ENCODE assay signal across 9 cellular contexts in genomic region chr11:44575288-44575672, GRCh38. TPM values are rescaled to one million over a fixed set of nuclear protein-coding genes. Genes with fewer than 3 reads are reported as not detected.
DNase-seq lines count a peak whose midpoint lies in the region; ATAC-seq and TF ChIP-seq lines count a peak whose summit lies in the region.
"Had no signal": no experiment of that assay in that cellular context is flagged by ENCODE, and none has a peak within 500 bp of the region (broad histone marks: within the 10 kb centered on the region; RNA-seq: fewer than 3 reads in every experiment).

No MANE protein-coding gene starts in this region.

- CTCF ChIA-PET in activated naive CD4-positive, alpha-beta T cell treated with anti-CD3 and anti-CD28 coated beads for 36 hours (lab: Charles Lee), result interaction anchor here (1.4 to 2.0 kb wide), 4 partner anchors 11 to 46 kb away, joined by 5 to 8 read pairs (median 7); no protein-coding TSS in a partner anchor

- ATAC-seq in HG02884 (IDR thresholded peaks at IDR 0.05; ENCODE audit: unreplicated experiment) (peak; percentile 35), naive B cell (ENCODE audit: low read depth in 2 of 2) (no peak), Right ventricle myocardium superior (ENCODE audit: poor library complexity) (no peak), HG03175 (IDR thresholded peaks at IDR 0.05; ENCODE audit: unreplicated experiment) (no peak)

- H3K9me3 Mint-ChIP-seq in activated naive CD4-positive, alpha-beta T cell treated with anti-CD3 and anti-CD28 coated beads for 36 hours, result no peaks in the 10 kb centered on the region
- H3K9me3 Mint-ChIP-seq in naive B cell, result no peaks in the 10 kb centered on the region

- H3K9me3 ChIP-seq in SJCRH30 (replicated peaks), result no peaks in the 10 kb centered on the region
- no peaks in the 10 kb centered on the region for H3K9me3 ChIP-seq in vagina

- no peak for TF ChIP-seq POLR2A in vagina (IDR thresholded peaks at IDR 0.05)

- DNase-seq in AG20443 (ENCODE audit: low spot score) (peak; percentile 35), naive B cell (no peak), Right ventricle myocardium superior (no peak), SJCRH30 (no peak), vagina (ENCODE audit: extremely low spot score in 2 of 2) (no peak)
- peak; percentile 72 for DNase-seq in activated naive CD4-positive, alpha-beta T cell treated with anti-CD3 and anti-CD28 coated beads for 36 hours
- DNase-seq: small intestine had no signal

- H3K27me3 ChIP-seq in SJCRH30 (no peaks in the 10 kb centered on the region), vagina (no peaks in the 10 kb centered on the region)

- intact Hi-C loops in activated naive CD4-positive, alpha-beta T cell treated with anti-CD3 and anti-CD28 coated beads for 36 hours (cut with micrococcal nuclease), result loop anchor here (2.0 kb wide), 1 partner anchor 706 kb away; no protein-coding TSS in a partner anchor
- intact Hi-C loops in Right ventricle myocardium superior (cut with DNase I), result no loop called here
- intact Hi-C loops in vagina (cut with DNase I), result no loop called here

- peak overlapping the region; percentile 96 for H3K27ac Mint-ChIP-seq in activated naive CD4-positive, alpha-beta T cell treated with anti-CD3 and anti-CD28 coated beads for 36 hours
- H3K27ac Mint-ChIP-seq in naive B cell, result peak overlapping the region in 3 of 6 donors; percentile 60 to 88 (median 77)

- H3K4me1 Mint-ChIP-seq in activated naive CD4-positive, alpha-beta T cell treated with anti-CD3 and anti-CD28 coated beads for 36 hours (ENCODE audit: low read depth), result peaks cover 93% of the 10 kb centered on the region
- H3K4me1 Mint-ChIP-seq in naive B cell, result peaks cover 77 to 95% (median 89%) of the 10 kb centered on the region in 3 donors

- H3K36me3 ChIP-seq in SJCRH30 (peaks cover 33% of the 10 kb centered on the region), vagina (no peaks in the 10 kb centered on the region)

- H3K27ac ChIP-seq in SJCRH30, result no peak overlapping the region; the same call in 1 of the 2 replicates
- no peak overlapping the region for H3K27ac ChIP-seq in vagina

- no peak for TF ChIP-seq CTCF in vagina (IDR thresholded peaks at IDR 0.05)

- H3K27me3 Mint-ChIP-seq in activated naive CD4-positive, alpha-beta T cell treated with anti-CD3 and anti-CD28 coated beads for 36 hours (ENCODE audit: low read depth), result no peaks in the 10 kb centered on the region
- H3K27me3 Mint-ChIP-seq in naive B cell, result no peaks in the 10 kb centered on the region

- peaks cover 27% of the 10 kb centered on the region for H3K36me3 Mint-ChIP-seq in activated naive CD4-positive, alpha-beta T cell treated with anti-CD3 and anti-CD28 coated beads for 36 hours (ENCODE audit: low read depth)
- H3K36me3 Mint-ChIP-seq in naive B cell, result peaks cover 9 to 10% of the 10 kb centered on the region in 2 donors

- H3K4me1 ChIP-seq in SJCRH30 (peaks cover 6% of the 10 kb centered on the region; the same call in 1 of the 2 replicates), vagina (peaks cover 73% of the 10 kb centered on the region)

- peak overlapping the region; percentile 68 for H3K4me3 Mint-ChIP-seq in activated naive CD4-positive, alpha-beta T cell treated with anti-CD3 and anti-CD28 coated beads for 36 hours
- peak overlapping the region in 6 of 8 donors; percentile 0 to 71 (median 46) for H3K4me3 Mint-ChIP-seq in naive B cell

- no peak overlapping the region for H3K4me3 ChIP-seq in SJCRH30
- no peak overlapping the region for H3K4me3 ChIP-seq in vagina

RNA-seq across cellular contexts. Expression of gene CD82, which starts 9.8 kb away (rescaled TPM):
- total RNA-seq in activated naive CD4-positive, alpha-beta T cell treated with anti-CD3 and anti-CD28 coated beads for 36 hours, result 100 to 1,000 TPM; 140 to 141 TPM
- 100 to 1,000 TPM; 146 to 292 (median 225) TPM for polyA plus RNA-seq in naive B cell (ENCODE audit: low read depth in 6 of 6)
- total RNA-seq in Right ventricle myocardium superior (54.6 TPM), vagina (91.6 TPM)
- total RNA-seq in SJCRH30 (2014; rRNA removed; shearing (Covaris generic)), result 81.8 and 90.6 TPM in 2 replicates

Comparison
In these comparisons a context has a peak if more than half of its experiments do, and no peak if none do; other contexts are left out.
1. DNase-seq: peak in AG20443 (single experiment) and activated naive CD4-positive, alpha-beta T cell treated with anti-CD3 and anti-CD28 coated beads for 36 hours (single experiment); none in naive B cell (single experiment), Right ventricle myocardium superior (single experiment), SJCRH30 (0 of 2) and vagina (0 of 2).